In the genomic region with DNA sequence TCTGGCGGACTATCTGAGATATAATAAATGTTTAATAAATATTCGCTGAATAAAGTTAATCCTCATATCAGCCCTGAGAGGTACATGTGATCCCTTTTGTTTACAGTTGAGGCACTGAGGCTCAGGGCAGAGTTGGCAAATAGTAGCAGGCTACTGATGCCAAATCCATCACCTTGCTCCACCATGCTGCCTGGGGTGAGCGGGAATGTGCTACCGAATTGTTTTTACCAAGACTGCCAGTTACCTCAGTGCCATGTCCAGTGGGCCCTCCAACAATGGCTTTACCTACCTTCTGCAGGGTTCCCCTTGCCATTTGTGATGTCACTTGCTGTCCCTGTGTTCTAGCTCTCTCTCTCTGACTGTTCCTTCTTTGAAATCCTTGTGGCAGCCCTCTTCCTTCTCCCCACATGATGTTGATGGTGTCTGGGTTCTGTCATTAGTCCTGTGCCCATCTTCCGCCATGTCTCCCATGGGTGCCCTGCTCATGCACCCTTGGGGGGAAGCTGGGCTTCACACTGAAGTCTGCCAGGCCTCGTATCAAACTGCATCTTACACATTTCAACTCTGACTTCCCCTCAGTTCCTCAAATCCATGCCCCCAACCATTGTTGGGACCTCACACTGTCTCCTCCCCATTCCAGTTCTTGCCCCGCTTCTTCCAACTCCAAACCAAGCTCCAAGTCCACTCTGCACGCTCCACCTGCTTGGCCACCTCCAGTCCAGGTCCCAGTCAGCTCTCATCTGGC, we compare ENCODE assay signal across 28 cellular contexts. TPM values are rescaled to one million over a fixed set of nuclear protein-coding genes. Genes with fewer than 3 reads are reported as not detected.
"Had no signal": no experiment of that assay in that cellular context is flagged by ENCODE, and none has a peak within 500 bp of the region (broad histone marks: within the 10 kb centered on the region; RNA-seq: fewer than 3 reads in every experiment).

No MANE protein-coding gene starts in this region.

- H3K4me3 ChIP-seq: cardiac muscle cell had no signal

- H3K27me3 ChIP-seq: brain microvascular endothelial cell, cardiac muscle cell had no signal

- H3K27ac ChIP-seq: brain microvascular endothelial cell, cardiac muscle cell had no signal

- H3K36me3 ChIP-seq: brain microvascular endothelial cell, cardiac muscle cell had no signal

- ATAC-seq: activated CD4-positive, CD25-positive, alpha-beta regulatory T cell treated with anti-CD3 and anti-CD28 coated beads, Interleukin-2, amount 50 U/mL, for 24 hours; activated CD8-positive, alpha-beta T cell treated with anti-CD3 and anti-CD28 coated beads for 36 hours; activated T-helper 17 cell treated with anti-CD3 and anti-CD28 coated beads, Interleukin-2, amount 50 U/mL, for 72 hours; Panc1; Right ventricle myocardium inferior had no signal

- H3K9me3 Mint-ChIP-seq: activated CD8-positive, alpha-beta T cell treated with anti-CD3 and anti-CD28 coated beads for 36 hours; activated naive CD4-positive, alpha-beta T cell treated with anti-CD3 and anti-CD28 coated beads for 36 hours; activated T-helper 17 cell treated with anti-CD3 and anti-CD28 coated beads, Interleukin-2, amount 50 U/mL, for 72 hours; T-helper 1 cell treated with Interleukin-12 subunit alpha and Interleukin-12 subunit beta and Interleukin-4 antibody, amounts not matched to agents 30 μg/mL and 1 μg/mL, for 36 hours had no signal

- H3K27ac Mint-ChIP-seq: activated CD8-positive, alpha-beta T cell treated with anti-CD3 and anti-CD28 coated beads for 36 hours; activated naive CD4-positive, alpha-beta T cell treated with anti-CD3 and anti-CD28 coated beads for 36 hours; activated naive CD8-positive, alpha-beta T cell; activated T-helper 17 cell treated with anti-CD3 and anti-CD28 coated beads, Interleukin-2, amount 50 U/mL, for 72 hours; T-helper 1 cell treated with Interleukin-12 subunit alpha and Interleukin-12 subunit beta and Interleukin-4 antibody, amounts not matched to agents 30 μg/mL and 1 μg/mL, for 36 hours had no signal

- H3K4me3 Mint-ChIP-seq: activated CD8-positive, alpha-beta T cell treated with anti-CD3 and anti-CD28 coated beads for 36 hours; activated naive CD4-positive, alpha-beta T cell treated with anti-CD3 and anti-CD28 coated beads for 36 hours; activated naive CD8-positive, alpha-beta T cell; activated T-helper 17 cell treated with anti-CD3 and anti-CD28 coated beads, Interleukin-2, amount 50 U/mL, for 72 hours; T-helper 1 cell treated with Interleukin-12 subunit alpha and Interleukin-12 subunit beta and Interleukin-4 antibody, amounts not matched to agents 30 μg/mL and 1 μg/mL, for 36 hours had no signal

- DNase-seq: activated CD4-positive, alpha-beta T cell treated with anti-CD3 and anti-CD28 coated beads for 4 hours; activated CD8-positive, alpha-beta T cell treated with anti-CD3 and anti-CD28 coated beads for 36 hours; activated gamma-delta T cell; activated naive CD4-positive, alpha-beta T cell treated with anti-CD3 and anti-CD28 coated beads for 36 hours; activated T-cell treated with anti-CD3 and anti-CD28 coated beads for 4 hours; activated T-cell treated with anti-CD3 and anti-CD28 coated beads, Interleukin-2, amount 50 U/mL, for 48 hours; brain microvascular endothelial cell; cerebellar nuclear complex; KG1; NCI-H1092; NCI-H1417; NCI-H1930; NCI-H2171; NCI-H2227 treated with DMSO at 0.1 percent for 48 hours; NCI-H526 treated with DMSO at 0.1 percent for 48 hours; NCI-H82; NK-92 treated with Interleukin-12 subunit alpha and Interleukin-12 subunit beta, amount 100 ng/mL, for 24 hours; OCI-M1; RPMI8226 had no signal

- H3K4me1 Mint-ChIP-seq: activated T-helper 17 cell treated with anti-CD3 and anti-CD28 coated beads, Interleukin-2, amount 50 U/mL, for 72 hours had no signal

- H3K36me3 Mint-ChIP-seq: activated naive CD8-positive, alpha-beta T cell had no signal

RNA-seq across cellular contexts. Expression of a gene that starts 35.4 kb away (rescaled TPM):
- total RNA-seq: activated CD8-positive, alpha-beta T cell treated with anti-CD3 and anti-CD28 coated beads for 36 hours; activated naive CD4-positive, alpha-beta T cell treated with anti-CD3 and anti-CD28 coated beads for 36 hours; activated T-helper 17 cell treated with anti-CD3 and anti-CD28 coated beads, Interleukin-2, amount 50 U/mL, for 72 hours; NCI-H460; SK-MEL-5 had no signal
